8 cellular contexts compared by ENCODE assay signal in the genomic region with DNA sequence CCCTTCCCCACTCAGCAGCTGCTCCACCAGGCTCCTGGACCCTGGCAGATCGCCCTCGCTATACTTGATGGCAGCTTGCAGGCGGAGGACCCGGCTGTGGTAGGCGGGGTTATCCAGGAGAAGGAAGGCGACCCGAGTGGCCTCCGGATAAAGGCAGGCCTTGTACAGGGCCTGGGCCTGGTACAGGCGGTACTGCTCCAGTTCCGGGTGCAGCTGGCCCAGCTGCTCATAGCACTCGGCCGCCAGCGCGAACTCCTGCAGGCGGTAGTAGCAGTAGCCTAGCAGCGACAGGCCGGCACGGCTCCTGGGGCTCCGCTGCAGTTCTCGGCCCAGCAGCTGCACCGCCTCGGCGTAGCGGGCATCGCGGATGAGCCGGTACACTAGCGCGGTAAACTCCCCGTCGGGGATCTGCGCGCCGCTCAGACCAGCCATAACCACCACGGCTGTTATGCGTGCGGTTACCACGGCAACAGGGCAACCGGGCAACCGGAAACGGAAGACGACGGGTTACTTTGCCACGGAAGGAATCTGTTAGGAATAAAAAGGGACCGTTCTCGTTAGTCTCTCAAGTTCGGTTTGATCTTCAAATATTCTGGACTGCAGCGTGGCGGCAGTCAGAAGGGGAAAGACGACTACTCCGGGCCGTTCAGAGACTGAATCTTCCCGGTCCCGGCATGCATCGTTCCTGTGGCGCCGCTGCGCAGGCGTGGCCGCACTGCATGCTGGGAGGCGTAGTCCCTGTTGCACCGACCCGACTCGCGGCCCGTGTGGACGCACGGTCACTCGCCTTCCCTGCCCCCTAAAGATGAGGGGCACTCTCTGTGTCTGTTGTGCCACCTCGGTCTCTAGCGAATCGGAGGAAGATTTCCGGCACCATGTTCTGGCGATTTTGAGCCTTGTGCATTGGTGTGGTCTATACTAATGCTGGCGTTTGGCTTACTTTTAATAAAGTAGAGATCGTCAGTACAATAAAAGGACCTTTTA.
DNase-seq lines count a peak whose midpoint lies in the region; ATAC-seq, FAIRE-seq and TF ChIP-seq lines count a peak whose summit lies in the region.

No MANE protein-coding gene starts in this region.

- intact Hi-C loops in left cardiac atrium (cut with DNase I), result loop anchor here in 1 of 2 donors (10.0 kb wide), 1 partner anchor 454 kb away; no protein-coding TSS in a partner anchor
- intact Hi-C loops in posterior cingulate gyrus (cut with DNase I), result no loop called here

- H3K27ac ChIP-seq in upper lobe of left lung, result peak overlapping the region; percentile 91 to 99 (median 96)

- ATAC-seq in HG02763 (IDR thresholded peaks at IDR 0.05; ENCODE audit: unreplicated experiment), result peak; percentile 96
- ATAC-seq in left cardiac atrium, result peak; percentile 98 to 99
- peak; percentile 97 to 98 for ATAC-seq in upper lobe of left lung (ENCODE audit: low FRiP score in 2 of 2)

- FAIRE-seq in GM12891 (lab: Jason Lieb, UNC), result peak; percentile 98

- DNase-seq in GM12891 (ENCODE audit: insufficient read length, low spot score) (peak; percentile 63), NCI-H1417 treated with DMSO at 0.1 percent for 48 hours (lab: John Stamatoyannopoulos, UW) (peak; percentile 56), T follicular helper cell (ENCODE audit: low read depth) (peak; percentile 87), amniotic epithelial cell (ENCODE audit: low read depth) (peak; percentile 78), left cardiac atrium (peak; percentile 95), posterior cingulate gyrus (peak; percentile 87 to 99 (median 94)), upper lobe of left lung (peak; percentile 94 to 97)

- H3K4me1 ChIP-seq in upper lobe of left lung, result peaks cover 4 to 11% (median 5%) of the 10 kb centered on the region in 4 donors

- H3K4me3 ChIP-seq in upper lobe of left lung, result peak overlapping the region; percentile 67 to 88 (median 78)

- TF ChIP-seq CTCF in upper lobe of left lung (IDR thresholded peaks at IDR 0.05), result peak in 1 of 6 experiments; percentile 15

- no peak for TF ChIP-seq EP300 in upper lobe of left lung (IDR thresholded peaks at IDR 0.05)

- no peaks in the 10 kb centered on the region for H3K36me3 ChIP-seq in upper lobe of left lung

- no peaks in the 10 kb centered on the region for H3K9me3 ChIP-seq in upper lobe of left lung

- no peaks in the 10 kb centered on the region for H3K27me3 ChIP-seq in upper lobe of left lung

- WGBS in upper lobe of left lung, 2 donors, result 5 to 13% methylated on average over 23 to 61 of the region's 76 CpGs

- TF ChIP-seq POLR2A in GM12891 (IDR thresholded peaks at IDR 0.05; ENCODE audit: low read depth, low read length) (peak; percentile 77), upper lobe of left lung (IDR thresholded peaks at IDR 0.05) (peak in 2 of 4 donors; percentile 48 to 66)

TF ChIP-seq in GM12891, 5 proteins besides CTCF, POLR2A, EP300 and RAD21:
- no peak for TF ChIP-seq PAX5 (IDR thresholded peaks at IDR 0.05; ENCODE audit: insufficient read depth, low read length, severe bottlenecking)
- TF ChIP-seq TAF1 (IDR thresholded peaks at IDR 0.05; ENCODE audit: low read depth, low read length), result 0 out of 2 replicates have a peak, but pooled peaks have one; percentile 59
- no peak; the same call in 1 of the 2 replicates for TF ChIP-seq POU2F2 (IDR thresholded peaks at IDR 0.05; ENCODE audit: low read depth, low read length)
- no peak for TF ChIP-seq SPI1 (IDR thresholded peaks at IDR 0.05; ENCODE audit: low read depth, low read length)
- TF ChIP-seq POLR2AphosphoS5 (IDR thresholded peaks at IDR 0.05; ENCODE audit: low read depth, low read length), result peak; percentile 59; the same call in 1 of the 2 replicates

Comparison
In these comparisons a context has a peak if more than half of its experiments do, and no peak if none do; other contexts are left out.
1. Peak in every context shown above with its lines: DNase-seq, ATAC-seq, H3K4me3 ChIP-seq and H3K27ac ChIP-seq.